24 cellular contexts compared by ENCODE assay signal in the genomic region with DNA sequence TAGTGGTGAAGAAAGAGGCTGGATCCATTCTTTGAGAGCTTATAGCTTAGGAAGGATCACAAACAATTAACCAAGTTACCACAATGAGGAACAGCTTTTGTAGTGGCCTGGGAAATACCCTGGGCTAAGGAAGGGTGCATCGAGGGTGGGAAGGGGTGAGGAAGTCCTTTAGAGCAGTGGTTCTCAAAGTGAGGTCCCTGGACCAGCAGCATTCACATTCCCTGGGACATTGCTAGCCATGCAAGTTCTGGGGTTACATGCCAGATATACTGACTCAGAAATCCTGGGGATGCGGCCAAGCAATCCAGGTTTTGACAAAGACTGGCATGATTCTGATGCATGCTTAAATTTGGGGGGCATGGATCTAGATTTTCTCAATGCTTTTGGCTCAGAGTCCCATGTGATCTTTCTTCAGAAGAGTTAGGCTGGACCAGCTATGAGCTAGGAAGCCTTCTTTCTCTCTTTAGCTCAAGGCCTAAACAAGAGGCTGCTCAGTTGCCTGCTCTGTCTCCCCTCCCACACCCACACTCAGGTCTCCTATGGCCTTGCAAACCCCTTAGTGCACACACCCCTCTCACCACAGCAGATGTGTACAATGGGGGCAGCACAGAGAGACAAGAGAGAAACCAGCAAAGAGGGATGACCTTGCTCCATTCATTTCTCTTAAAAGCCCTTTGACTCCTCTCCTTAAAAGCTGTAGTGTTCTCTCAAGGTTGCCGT. TPM values are rescaled to one million over a fixed set of nuclear protein-coding genes. Genes with fewer than 3 reads are reported as not detected.
DNase-seq lines count a peak whose midpoint lies in the region; ATAC-seq, FAIRE-seq and TF ChIP-seq lines count a peak whose summit lies in the region.
"Had no signal": no experiment of that assay in that cellular context is flagged by ENCODE, and none has a peak within 500 bp of the region (broad histone marks: within the 10 kb centered on the region; RNA-seq: fewer than 3 reads in every experiment).

No MANE protein-coding gene starts in this region.

- H3K4me3 Mint-ChIP-seq in CD8-positive, alpha-beta memory T cell: no peak overlapping the region
- no peak overlapping the region for H3K4me3 Mint-ChIP-seq in naive thymus-derived CD8-positive, alpha-beta T cell
- H3K4me3 Mint-ChIP-seq: activated naive CD4-positive, alpha-beta T cell treated with anti-CD3 and anti-CD28 coated beads, Interleukin-2, amount 50 U/mL, for 24 hours; activated T-cell treated with anti-CD3 and anti-CD28 coated beads, Interleukin-2, amount 50 U/mL, for 72 hours; neural crest cell had no signal

- no peaks in the 10 kb centered on the region for H3K9me3 Mint-ChIP-seq in CD8-positive, alpha-beta memory T cell
- H3K9me3 Mint-ChIP-seq in naive thymus-derived CD8-positive, alpha-beta T cell: no peaks in the 10 kb centered on the region
- H3K9me3 Mint-ChIP-seq: activated naive CD4-positive, alpha-beta T cell treated with anti-CD3 and anti-CD28 coated beads, Interleukin-2, amount 50 U/mL, for 24 hours; activated T-cell treated with anti-CD3 and anti-CD28 coated beads, Interleukin-2, amount 50 U/mL, for 72 hours had no signal

- H3K36me3 ChIP-seq in CD8-positive, alpha-beta memory T cell (ENCODE audit: insufficient read depth, low read length): no peaks in the 10 kb centered on the region
- H3K36me3 ChIP-seq in bronchial epithelial cell (ENCODE audit: control insufficient read depth, insufficient read depth, low read length): no peaks in the 10 kb centered on the region
- H3K36me3 ChIP-seq: gastrocnemius medialis, upper lobe of right lung had no signal

- no peak overlapping the region for H3K27ac ChIP-seq in CD8-positive, alpha-beta memory T cell (ENCODE audit: low read depth, low read length)
- H3K27ac ChIP-seq in HL-60 (replicated peaks): peak overlapping the region; percentile 83
- H3K27ac ChIP-seq: gastrocnemius medialis, psoas muscle, upper lobe of right lung had no signal

- H3K27ac Mint-ChIP-seq in CD8-positive, alpha-beta memory T cell: peak overlapping the region; percentile 40 to 97 (median 76)
- peak overlapping the region in 6 of 10 donors; percentile 17 to 85 (median 56) for H3K27ac Mint-ChIP-seq in naive thymus-derived CD8-positive, alpha-beta T cell
- H3K27ac Mint-ChIP-seq: activated naive CD4-positive, alpha-beta T cell treated with anti-CD3 and anti-CD28 coated beads, Interleukin-2, amount 50 U/mL, for 24 hours; activated T-cell treated with anti-CD3 and anti-CD28 coated beads, Interleukin-2, amount 50 U/mL, for 72 hours had no signal

- H3K36me3 Mint-ChIP-seq in CD8-positive, alpha-beta memory T cell: no peaks in the 10 kb centered on the region
- H3K36me3 Mint-ChIP-seq in naive thymus-derived CD8-positive, alpha-beta T cell: no peaks in the 10 kb centered on the region
- H3K36me3 Mint-ChIP-seq: activated naive CD4-positive, alpha-beta T cell treated with anti-CD3 and anti-CD28 coated beads, Interleukin-2, amount 50 U/mL, for 24 hours had no signal

- H3K27me3 ChIP-seq in CD8-positive, alpha-beta memory T cell (ENCODE audit: insufficient read depth, low read length, poor library complexity, severe bottlenecking): no peaks in the 10 kb centered on the region
- H3K27me3 ChIP-seq in HL-60 (ENCODE audit: insufficient read depth, poor library complexity, severe bottlenecking): no peaks in the 10 kb centered on the region
- H3K27me3 ChIP-seq in bronchial epithelial cell (ENCODE audit: control insufficient read depth, insufficient read depth, low read length): peaks cover 7% of the 10 kb centered on the region
- H3K27me3 ChIP-seq: gastrocnemius medialis, upper lobe of right lung had no signal

- CTCF ChIA-PET in CD8-positive, alpha-beta memory T cell (lab: Charles Lee): interaction anchor here (0.9 to 3.0 kb wide), 5 partner anchors 11 to 271 kb away, joined by 4 to 32 read pairs (median 8); a partner anchor contains a TSS

- no peak for DNase-seq in CD8-positive, alpha-beta memory T cell
- DNase-seq in HL-60 (ENCODE audit: low read depth in 1 of 2, low spot score in 1 of 2) (peak in 1 of 2 experiments; percentile 42), bronchial epithelial cell (ENCODE audit: low read depth) (peak; percentile 16), SW 1271 (lab: John Stamatoyannopoulos, UW) (no peak), cerebellar nuclear complex (lab: John Stamatoyannopoulos, UW) (no peak)
- DNase-seq in naive thymus-derived CD8-positive, alpha-beta T cell: no peak
- DNase-seq: activated CD4-positive, alpha-beta T cell treated with anti-CD3 and anti-CD28 coated beads, Interleukin-2, amount 50 U/mL, for 4 hours; activated T-cell treated with anti-CD3 and anti-CD28 coated beads, Interleukin-2, amount 50 U/mL, for 72 hours; cortex of kidney; gastrocnemius medialis; mesendoderm; NCI-H1092 treated with DMSO at 0.1 percent for 48 hours; NCI-H2107; NCI-H526; psoas muscle; small intestine; stimulated activated CD4-positive, alpha-beta T cell treated with anti-CD3 and anti-CD28 coated beads, Interleukin-2, amount 100 ng/mL, for 48 hours; upper lobe of right lung had no signal

- POLR2A ChIA-PET in CD8-positive, alpha-beta memory T cell (lab: Charles Lee): no interaction called here
- POLR2A ChIA-PET in naive thymus-derived CD8-positive, alpha-beta T cell (lab: Charles Lee): interaction anchor here (0.7 kb wide), 1 partner anchor 1866 kb away, joined by 3 read pairs; no protein-coding TSS in a partner anchor

- no peaks in the 10 kb centered on the region for H3K27me3 Mint-ChIP-seq in CD8-positive, alpha-beta memory T cell
- no peaks in the 10 kb centered on the region for H3K27me3 Mint-ChIP-seq in naive thymus-derived CD8-positive, alpha-beta T cell
- H3K27me3 Mint-ChIP-seq: activated naive CD4-positive, alpha-beta T cell treated with anti-CD3 and anti-CD28 coated beads, Interleukin-2, amount 50 U/mL, for 24 hours had no signal

- no peak overlapping the region for H3K4me3 ChIP-seq in CD8-positive, alpha-beta memory T cell (ENCODE audit: low read length)
- H3K4me3 ChIP-seq in HL-60 (replicated peaks; ENCODE audit: insufficient read depth, low read length) (no peak overlapping the region), bronchial epithelial cell (ENCODE audit: low read depth, low read length) (no peak overlapping the region)
- H3K4me3 ChIP-seq: gastrocnemius medialis, psoas muscle, upper lobe of right lung had no signal

- ATAC-seq in naive thymus-derived CD8-positive, alpha-beta T cell: no peak
- ATAC-seq in HG03280 (IDR thresholded peaks at IDR 0.05; ENCODE audit: unreplicated experiment): no peak
- ATAC-seq: gastrocnemius medialis, HCT116, psoas muscle, Right ventricle myocardium inferior, upper lobe of right lung had no signal

- no peaks in the 10 kb centered on the region for H3K9me3 ChIP-seq in CD8-positive, alpha-beta memory T cell (ENCODE audit: low read length)
- H3K9me3 ChIP-seq: gastrocnemius medialis, psoas muscle, upper lobe of right lung had no signal

- no peak for TF ChIP-seq CTCF in HL-60 (IDR thresholded peaks at IDR 0.05; ENCODE audit: insufficient read depth, low read length)
- TF ChIP-seq CTCF in bronchial epithelial cell (IDR thresholded peaks at IDR 0.05; ENCODE audit: insufficient read depth, low read length, severe bottlenecking): no peak

- peaks cover 38 to 58% (median 52%) of the 10 kb centered on the region in 3 donors for H3K4me1 Mint-ChIP-seq in CD8-positive, alpha-beta memory T cell
- peaks cover 7 to 42% (median 20%) of the 10 kb centered on the region in 4 donors for H3K4me1 Mint-ChIP-seq in naive thymus-derived CD8-positive, alpha-beta T cell

- H3K4me1 ChIP-seq in CD8-positive, alpha-beta memory T cell (ENCODE audit: insufficient read depth, low read length): peaks cover 46% of the 10 kb centered on the region
- H3K4me1 ChIP-seq: gastrocnemius medialis, psoas muscle had no signal

- FAIRE-seq in bronchial epithelial cell (lab: Jason Lieb, UNC): no peak
- FAIRE-seq: small intestine had no signal

RNA-seq across cellular contexts. Expression of a gene that starts 1.8 kb away (rescaled TPM):
- total RNA-seq in CD8-positive, alpha-beta memory T cell: 1 to 10 TPM; 1.5 to 1.8 TPM
- 10.8 TPM for polyA plus RNA-seq in CD8-positive, alpha-beta memory T cell
- total RNA-seq in bronchial epithelial cell: not detected in 2 replicates
- total RNA-seq in naive thymus-derived CD8-positive, alpha-beta T cell: under 1 TPM; 0.55 to 0.94 TPM
- 1 to 10 TPM in 1 of 3 donors, under 1 TPM in 1, not detected in 1; 0.11 to 2.0 TPM for polyA plus RNA-seq in naive thymus-derived CD8-positive, alpha-beta T cell
- polyA plus RNA-seq: BJ had no signal

RNA-seq across cellular contexts. Expression of a gene that starts 32.3 kb away (rescaled TPM):
- not detected for total RNA-seq in CD8-positive, alpha-beta memory T cell
- polyA plus RNA-seq in CD8-positive, alpha-beta memory T cell: 0.22 TPM
- total RNA-seq in bronchial epithelial cell: under 0.01 TPM in 1 of 2 replicates, not detected in the other
- not detected for total RNA-seq in naive thymus-derived CD8-positive, alpha-beta T cell
- not detected for polyA plus RNA-seq in naive thymus-derived CD8-positive, alpha-beta T cell
- total RNA-seq: activated T-cell treated with anti-CD3 and anti-CD28 coated beads, Interleukin-2, amount 50 U/mL, for 72 hours; gastrocnemius medialis; neural crest cell; Right ventricle myocardium inferior had no signal
- polyA plus RNA-seq: BJ, small intestine had no signal
